13 cellular contexts compared by ENCODE assay signal in genomic region chr6:160791981-160792418, GRCh38.
DNase-seq lines count a peak whose midpoint lies in the region; ATAC-seq and TF ChIP-seq lines count a peak whose summit lies in the region.
"Had no signal": no experiment of that assay in that cellular context is flagged by ENCODE, and none has a peak within 500 bp of the region (broad histone marks: within the 10 kb centered on the region; RNA-seq: fewer than 3 reads in every experiment).

No MANE protein-coding gene starts in this region.

- no peaks in the 10 kb centered on the region for H3K9me3 ChIP-seq in esophagus squamous epithelium
- H3K9me3 ChIP-seq in testis: no peaks in the 10 kb centered on the region
- H3K9me3 ChIP-seq: esophagus muscularis mucosa had no signal

- TF ChIP-seq POLR2A in esophagus squamous epithelium (IDR thresholded peaks at IDR 0.05) (no peak), testis (IDR thresholded peaks at IDR 0.05) (no peak)

- ATAC-seq in GM19023 (IDR thresholded peaks at IDR 0.05; ENCODE audit: unreplicated experiment) (peak; percentile 38), GM21786 (IDR thresholded peaks at IDR 0.05; ENCODE audit: unreplicated experiment) (peak; percentile 42), HG03439 (IDR thresholded peaks at IDR 0.05; ENCODE audit: unreplicated experiment) (peak; percentile 35)

- H3K4me1 ChIP-seq in esophagus squamous epithelium: peaks cover 0 to 80% (median 4%) of the 10 kb centered on the region in 3 donors
- no peaks in the 10 kb centered on the region for H3K4me1 ChIP-seq in testis
- H3K4me1 ChIP-seq: neural progenitor cell had no signal

- no peak for DNase-seq in esophagus squamous epithelium (lab: John Stamatoyannopoulos, UW)
- DNase-seq in AG08395 (ENCODE audit: low spot score): no peak
- DNase-seq in testis: no peak
- no peak for DNase-seq in Kasumi-1 (lab: John Stamatoyannopoulos, UW)
- no peak for DNase-seq in activated effector memory CD4-positive, alpha-beta T cell treated with anti-CD3 and anti-CD28 coated beads, Interleukin-2, amount 50 U/mL, for 16 hours
- DNase-seq: COR-L47; MV-4-11; stimulated activated naive CD4-positive, alpha-beta T cell treated with Interleukin-2 at 50 U/mL for 16 hours had no signal

- no peaks in the 10 kb centered on the region for H3K27me3 ChIP-seq in esophagus squamous epithelium
- no peaks in the 10 kb centered on the region for H3K27me3 ChIP-seq in testis
- H3K27me3 ChIP-seq: esophagus muscularis mucosa, neural progenitor cell had no signal

- H3K27ac ChIP-seq in esophagus squamous epithelium (peak overlapping the region in 3 of 4 donors; percentile 78 to 86 (median 85)), testis (no peak overlapping the region)
- H3K27ac ChIP-seq: esophagus muscularis mucosa, neural progenitor cell had no signal

- 44 to 50% methylated on average over 3 of the region's 3 CpGs for WGBS in esophagus squamous epithelium, 2 donors
- WGBS in testis, 2 donors: 81 to 84% methylated on average over 3 of the region's 3 CpGs

- H3K4me3 ChIP-seq in esophagus squamous epithelium (no peak overlapping the region), testis (no peak overlapping the region)
- H3K4me3 ChIP-seq: esophagus muscularis mucosa, neural progenitor cell had no signal

- H3K36me3 ChIP-seq in esophagus squamous epithelium: no peaks in the 10 kb centered on the region
- no peaks in the 10 kb centered on the region for H3K36me3 ChIP-seq in testis (ENCODE audit: low read depth, missing control alignments)
- H3K36me3 ChIP-seq: esophagus muscularis mucosa, neural progenitor cell had no signal

- TF ChIP-seq CTCF in esophagus squamous epithelium (IDR thresholded peaks at IDR 0.05) (no peak), testis (IDR thresholded peaks at IDR 0.05) (no peak)

- intact Hi-C loops in esophagus squamous epithelium (cut with DNase I): no loop called here
- intact Hi-C loops in testis (cut with DNase I; ENCODE audit: low total_unique reads): no loop called here

Comparison
In these comparisons a context has a peak if more than half of its experiments do, and no peak if none do; other contexts are left out.
1. H3K27ac ChIP-seq: peak in esophagus squamous epithelium (3 of 4); none in testis (0 of 2).
2. Peak in every context shown above with its lines, with median percentiles within 50 percentile points of each other: ATAC-seq.